1 cellular context compared by ENCODE assay signal in genomic region chr6:50825375-50826036, GRCh38.
TF ChIP-seq lines count a peak whose summit lies in the region.

No MANE protein-coding gene starts in this region.

TF ChIP-seq in WTC11, 78 proteins besides CTCF, POLR2A, EP300 and RAD21 (continued from another document):
- TF ChIP-seq ZNF425 (CRISPR knock-in tag; conservative IDR thresholded peaks at IDR 0.05) (no peak), NFATC4 (CRISPR knock-in tag; IDR thresholded peaks at IDR 0.05) (no peak)
TF ChIP-seq in WTC11: peak in this region for 0.
